ENCODE assay signal across 9 cellular contexts in the genomic region with DNA sequence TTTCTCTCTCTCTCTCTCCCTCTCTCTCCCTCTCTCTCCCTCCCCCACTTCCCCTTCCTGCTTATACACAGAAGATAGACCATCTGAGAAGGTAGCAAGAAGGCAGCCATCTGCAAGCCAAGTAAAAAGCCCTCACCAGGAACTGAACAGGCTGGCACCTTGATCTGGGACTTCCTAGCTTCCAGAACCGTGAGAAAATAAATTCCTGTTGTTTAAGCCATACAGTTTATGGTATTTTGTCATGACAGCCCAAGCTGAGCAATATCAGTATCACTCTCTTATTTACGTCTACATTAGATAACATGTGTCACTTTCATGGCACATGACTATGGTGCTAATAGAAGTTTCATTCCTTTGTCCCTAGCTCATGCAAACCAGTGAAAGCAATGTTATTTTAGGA.
A peak's percentile ranks its signal among the peaks of the same experiment; 100 is the strongest.
DNase-seq lines count a peak whose midpoint lies in the region; ATAC-seq and TF ChIP-seq lines count a peak whose summit lies in the region.
"Had no signal": no experiment of that assay in that cellular context is flagged by ENCODE, and none has a peak within 500 bp of the region (broad histone marks: within the 10 kb centered on the region; RNA-seq: fewer than 3 reads in every experiment).

No MANE protein-coding gene starts in this region.

- no peaks in the 10 kb centered on the region for H3K27me3 ChIP-seq in Panc1 (ENCODE audit: control insufficient read depth, insufficient read depth, low read length)
- no peaks in the 10 kb centered on the region for H3K27me3 ChIP-seq in gastrocnemius medialis

- TF ChIP-seq CTCF in Panc1 (IDR thresholded peaks at IDR 0.05): no peak
- TF ChIP-seq CTCF in gastrocnemius medialis (IDR thresholded peaks at IDR 0.05 in 4 of 5, conservative IDR thresholded peaks at IDR 0.05 in 1 of 5): no peak

- in situ Hi-C loops in Panc1 (cut with HindIII; ENCODE audit: low pct_unique_long_range_greater_than_20kb, low sequenced_read_pairs): no loop called here
- in situ Hi-C loops in gastrocnemius medialis (cut with MboI; ENCODE audit: low sequenced_read_pairs in 4 of 4): no loop called here

- peaks cover 81% of the 10 kb centered on the region for H3K4me1 Mint-ChIP-seq in activated CD4-positive, alpha-beta T cell treated with anti-CD3 and anti-CD28 coated beads for 36 hours

- no peak for TF ChIP-seq POLR2A in gastrocnemius medialis (IDR thresholded peaks at IDR 0.05)

- peak; percentile 49 for ATAC-seq in activated CD4-positive, alpha-beta T cell treated with anti-CD3 and anti-CD28 coated beads for 36 hours
- ATAC-seq in Panc1 (peak; percentile 51; the same call in 1 of the 2 replicates), gastrocnemius medialis (peak; percentile 31 to 47), left colon (no peak), sciatic nerve (no peak)
- ATAC-seq: left lobe of liver had no signal

- H3K27ac ChIP-seq in Panc1 (ENCODE audit: low read length): no peak overlapping the region
- peak overlapping the region; percentile 79 for H3K27ac ChIP-seq in epithelial cell of prostate
- H3K27ac ChIP-seq in gastrocnemius medialis: peak overlapping the region; percentile 78 to 94 (median 86)

- H3K27me3 Mint-ChIP-seq in activated CD4-positive, alpha-beta T cell treated with anti-CD3 and anti-CD28 coated beads for 36 hours: no peaks in the 10 kb centered on the region

- H3K36me3 Mint-ChIP-seq in activated CD4-positive, alpha-beta T cell treated with anti-CD3 and anti-CD28 coated beads for 36 hours (ENCODE audit: low read depth): peaks cover 73% of the 10 kb centered on the region

- no peaks in the 10 kb centered on the region for H3K9me3 ChIP-seq in Panc1 (ENCODE audit: control insufficient read depth, insufficient read depth, low read depth, low read length)
- no peaks in the 10 kb centered on the region for H3K9me3 ChIP-seq in gastrocnemius medialis

- H3K9me3 Mint-ChIP-seq in activated CD4-positive, alpha-beta T cell treated with anti-CD3 and anti-CD28 coated beads for 36 hours (ENCODE audit: low read depth): peaks cover 1% of the 10 kb centered on the region

- H3K4me3 ChIP-seq in Panc1 (ENCODE audit: low read depth in 2 of 2, low read length in 2 of 2) (no peak overlapping the region), gastrocnemius medialis (peak overlapping the region in 2 of 4 donors; percentile 1 to 19)

- intact Hi-C loops in activated CD4-positive, alpha-beta T cell treated with anti-CD3 and anti-CD28 coated beads for 36 hours (cut with DNase I, micrococcal nuclease): no loop called here
- intact Hi-C loops in Panc1 (cut with micrococcal nuclease; ENCODE audit: unreplicated experiment) (no loop called here), gastrocnemius medialis (cut with DNase I; ENCODE audit: low total_unique reads) (loop anchor here (5.0 to 10.0 kb wide), 3 partner anchors 42 to 580 kb away; partner anchors contain the start of gene INPP4B), left colon (cut with DNase I, micrococcal nuclease) (no loop called here), sciatic nerve (cut with DNase I) (no loop called here)

- H3K27ac Mint-ChIP-seq in activated CD4-positive, alpha-beta T cell treated with anti-CD3 and anti-CD28 coated beads for 36 hours: peak overlapping the region; percentile 86

- H3K36me3 ChIP-seq in Panc1 (ENCODE audit: control insufficient read depth, insufficient read depth, low read length) (no peaks in the 10 kb centered on the region), gastrocnemius medialis (peaks cover 0 to 1% of the 10 kb centered on the region in 2 donors)

- H3K4me3 Mint-ChIP-seq in activated CD4-positive, alpha-beta T cell treated with anti-CD3 and anti-CD28 coated beads for 36 hours: no peak overlapping the region

- POLR2A ChIA-PET in activated CD4-positive, alpha-beta T cell treated with anti-CD3 and anti-CD28 coated beads for 36 hours (lab: Charles Lee): interaction anchor here (1.0 kb wide), 1 partner anchor 142 kb away, joined by 4 read pairs; no protein-coding TSS in a partner anchor
- POLR2A ChIA-PET in Panc1 (lab: Charles Lee): no interaction called here

- BruUV-seq in Panc1 (replicated peaks; lab: Mats Ljungman, UMichigan): no TSS peak

- CTCF ChIA-PET in activated CD4-positive, alpha-beta T cell treated with anti-CD3 and anti-CD28 coated beads for 36 hours (lab: Charles Lee): interaction anchor here (0.6 to 1.7 kb wide), 8 partner anchors 15 to 149 kb away, joined by 3 to 7 read pairs (median 4); no protein-coding TSS in a partner anchor
- CTCF ChIA-PET in Panc1 (lab: Charles Lee): no interaction called here

- peaks cover 9% of the 10 kb centered on the region; the same call in 1 of the 2 replicates for H3K4me1 ChIP-seq in Panc1 (ENCODE audit: control insufficient read depth, insufficient read depth, low read length)
- peaks cover 26 to 36% of the 10 kb centered on the region in 2 donors for H3K4me1 ChIP-seq in gastrocnemius medialis

- DNase-seq in activated CD4-positive, alpha-beta T cell treated with anti-CD3 and anti-CD28 coated beads for 36 hours: no peak
- no peak for DNase-seq in activated CD4-positive, alpha-beta T cell treated with anti-CD3 and anti-CD28 coated beads, Interleukin-2, amount 50 U/mL, for 1 hour
- peak; percentile 28 for DNase-seq in Panc1 (ENCODE audit: low read depth, low spot score)
- DNase-seq in epithelial cell of prostate (ENCODE audit: low read depth, low spot score): no peak
- DNase-seq in gastrocnemius medialis: no peak
- DNase-seq in putamen (ENCODE audit: low spot score): no peak
- no peak for DNase-seq in left colon
- no peak for DNase-seq in sciatic nerve (ENCODE audit: low spot score)

Comparison
In these comparisons a context has a peak if more than half of its experiments do, and no peak if none do; other contexts are left out.
1. ATAC-seq: peak in activated CD4-positive, alpha-beta T cell treated with anti-CD3 and anti-CD28 coated beads for 36 hours (single experiment), Panc1 (single experiment) and gastrocnemius medialis (2 of 2); none in left colon (single experiment) and sciatic nerve (single experiment).